In genomic region chrX:3842822-3843521, GRCh38 we compare ENCODE assay signal across 8 cellular contexts.
DNase-seq lines count a peak whose midpoint lies in the region; ATAC-seq and TF ChIP-seq lines count a peak whose summit lies in the region.
"Not testable (repeated sequence)": the region's sequence is repeated elsewhere in the genome, so short reads cannot be mapped to it uniquely, and the experiment has no call there.

No MANE protein-coding gene starts in this region.

- DNase-seq in GM12865 (ENCODE audit: low read depth), result not testable (repeated sequence)
- DNase-seq in NCI-H510A (lab: John Stamatoyannopoulos, UW), result peak; percentile 1
- DNase-seq in activated CD8-positive, alpha-beta memory T cell treated with anti-CD3 and anti-CD28 coated beads for 24 hours, result peak; percentile 83
- peak; percentile 36 for DNase-seq in central memory CD4-positive, alpha-beta T cell
- peak; percentile 6 to 7 for DNase-seq in stimulated activated CD4-positive, alpha-beta T cell treated with anti-CD3 and anti-CD28 coated beads, Interleukin-4, amount 100 ng/mL, for 4 hours

- H3K9ac ChIP-seq in liver (ENCODE audit: low read depth in 1 of 2, low read length in 2 of 2), result not testable (repeated sequence)

- not testable (repeated sequence) for TF ChIP-seq RAD21 in liver (IDR thresholded peaks at IDR 0.05)

- not testable (repeated sequence) for H3K4me1 ChIP-seq in liver (ENCODE audit: control insufficient read depth in 4 of 4, insufficient read depth in 4 of 4, low read length in 3 of 4)

- H3K27ac ChIP-seq in liver (ENCODE audit: low read depth in 1 of 2, low read length in 2 of 2), result not testable (repeated sequence)

- H3K9me3 ChIP-seq in liver (ENCODE audit: control insufficient read depth in 4 of 4, low read length in 3 of 4), result not testable (repeated sequence)

- not testable (repeated sequence) for H3K27me3 ChIP-seq in liver (ENCODE audit: control insufficient read depth in 4 of 4, insufficient read depth in 4 of 4, low read length in 3 of 4)

- H3K4me3 ChIP-seq in GM12865 (ENCODE audit: low read depth, low read length), result peak overlapping the region; percentile 32; the same call in 1 of the 2 replicates
- H3K4me3 ChIP-seq in liver (ENCODE audit: low read depth in 1 of 3, low read length in 3 of 3), result peak overlapping the region in 2 of 3 donors; percentile 37 to 44

- peak; percentile 62 for ATAC-seq in GM21528 (IDR thresholded peaks at IDR 0.05; ENCODE audit: low FRiP score, unreplicated experiment)
- ATAC-seq in HG03108 (IDR thresholded peaks at IDR 0.05; ENCODE audit: unreplicated experiment), result peak; percentile 50

- not testable (repeated sequence) for H3K36me3 ChIP-seq in liver (ENCODE audit: control insufficient read depth in 4 of 4, insufficient read depth in 3 of 4, low read depth in 1 of 4, low read length in 3 of 4)

- not testable (repeated sequence) for TF ChIP-seq CTCF in GM12865 (IDR thresholded peaks at IDR 0.05; ENCODE audit: insufficient read depth, low read depth, low read length, missing control alignments); liver (IDR thresholded peaks at IDR 0.05; ENCODE audit: low read depth, low read length, missing input control)

- under 1% methylated on average over 28 of the region's 70 CpGs for WGBS in liver
